ENCODE assay signal across 10 cellular contexts in genomic region chr11:44619931-44620725, GRCh38. TPM values are rescaled to one million over a fixed set of nuclear protein-coding genes. Genes with fewer than 3 reads are reported as not detected.
DNase-seq lines count a peak whose midpoint lies in the region; ATAC-seq and TF ChIP-seq lines count a peak whose summit lies in the region.
"Had no signal": no experiment of that assay in that cellular context is flagged by ENCODE, and none has a peak within 500 bp of the region (broad histone marks: within the 10 kb centered on the region; RNA-seq: fewer than 3 reads in every experiment).

No MANE protein-coding gene starts in this region.

- H3K9me3 Mint-ChIP-seq in stimulated activated naive CD8-positive, alpha-beta T cell treated with anti-CD3 and anti-CD28 coated beads, Interleukin-15, Interleukin-2, amounts not matched to agents 100 ng/mL and 50 ng/mL, for 24 hours, result no peaks in the 10 kb centered on the region
- H3K9me3 Mint-ChIP-seq in MCF 10A (ENCODE audit: unreplicated experiment), result no peaks in the 10 kb centered on the region
- H3K9me3 Mint-ChIP-seq in mesothelial cell of epicardium, result no peaks in the 10 kb centered on the region

- H3K27ac ChIP-seq in aorta (ENCODE audit: low read depth in 1 of 2, low read length in 2 of 2) (no peak overlapping the region), OCI-LY7 (ENCODE audit: low read depth, low read length, poor library complexity, severe bottlenecking) (no peak overlapping the region)
- H3K27ac ChIP-seq: hepatocyte had no signal

- no peak for TF ChIP-seq CTCF in MCF 10A (IDR thresholded peaks at IDR 0.05; ENCODE audit: unreplicated experiment)
- no peak for TF ChIP-seq CTCF in mesothelial cell of epicardium (IDR thresholded peaks at IDR 0.05; ENCODE audit: unreplicated experiment)
- TF ChIP-seq CTCF in OCI-LY7 (conservative IDR thresholded peaks at IDR 0.05; ENCODE audit: low read length), result no peak

- WGBS in aorta, 2 donors, result 89 to 95% methylated on average over 9 of the region's 9 CpGs

- CTCF ChIA-PET in MCF 10A (lab: Yijun Ruan, JAX), result interaction anchor here (0.7 to 6.2 kb wide), 12 partner anchors 8 to 309 kb away, joined by 3 to 36 read pairs (median 3); no protein-coding TSS in a partner anchor
- CTCF ChIA-PET in OCI-LY7 (lab: Charles Lee; ENCODE audit: unreplicated experiment), result no interaction called here

- peaks cover 54% of the 10 kb centered on the region for H3K4me1 Mint-ChIP-seq in stimulated activated naive CD8-positive, alpha-beta T cell treated with anti-CD3 and anti-CD28 coated beads, Interleukin-15, Interleukin-2, amounts not matched to agents 100 ng/mL and 50 ng/mL, for 24 hours (ENCODE audit: low read depth)
- no peaks in the 10 kb centered on the region for H3K4me1 Mint-ChIP-seq in MCF 10A (ENCODE audit: insufficient read depth, unreplicated experiment)
- H3K4me1 Mint-ChIP-seq in mesothelial cell of epicardium, result peaks cover 12% of the 10 kb centered on the region

- no peak overlapping the region for H3K4me2 ChIP-seq in OCI-LY7 (ENCODE audit: low read length)

- no peak overlapping the region for H2AFZ ChIP-seq in OCI-LY7 (ENCODE audit: low read length)
- H2AFZ ChIP-seq: hepatocyte had no signal

- ATAC-seq in stimulated activated naive CD8-positive, alpha-beta T cell treated with anti-CD3 and anti-CD28 coated beads, Interleukin-15, Interleukin-2, amounts not matched to agents 100 U/mL and 50 U/mL, for 24 hours, result no peak
- no peak for ATAC-seq in aorta (ENCODE audit: low FRiP score)

- intact Hi-C loops in MCF 10A (cut with micrococcal nuclease) (loop anchor here (5.0 kb wide), 2 partner anchors 107 to 333 kb away; partner anchors contain the start of gene TSPAN18), aorta (cut with DNase I) (loop anchor here (5.0 to 10.0 kb wide), 3 partner anchors 107 to 485 kb away; partner anchors contain the start of gene TSPAN18 (in 2 of the 2)), OCI-LY7 (cut with micrococcal nuclease; ENCODE audit: unreplicated experiment) (loop anchor here (5.0 to 10.0 kb wide), 2 partner anchors 272 to 335 kb away; no protein-coding TSS in a partner anchor)

- H3K4me3 ChIP-seq in aorta (ENCODE audit: low read length in 2 of 2) (no peak overlapping the region), OCI-LY7 (ENCODE audit: low read depth, low read length, poor library complexity, severe bottlenecking) (no peak overlapping the region)
- H3K4me3 ChIP-seq: hepatocyte had no signal

- H3K36me3 Mint-ChIP-seq in stimulated activated naive CD8-positive, alpha-beta T cell treated with anti-CD3 and anti-CD28 coated beads, Interleukin-15, Interleukin-2, amounts not matched to agents 100 ng/mL and 50 ng/mL, for 24 hours (ENCODE audit: low read depth), result peaks cover 58% of the 10 kb centered on the region
- H3K36me3 Mint-ChIP-seq in MCF 10A (ENCODE audit: insufficient read depth, unreplicated experiment) (peaks cover 34% of the 10 kb centered on the region), mesothelial cell of epicardium (no peaks in the 10 kb centered on the region)

- H3K27ac Mint-ChIP-seq in stimulated activated naive CD8-positive, alpha-beta T cell treated with anti-CD3 and anti-CD28 coated beads, Interleukin-15, Interleukin-2, amounts not matched to agents 100 ng/mL and 50 ng/mL, for 24 hours, result peak overlapping the region; percentile 52
- no peak overlapping the region for H3K27ac Mint-ChIP-seq in MCF 10A (ENCODE audit: low read depth, unreplicated experiment)
- no peak overlapping the region for H3K27ac Mint-ChIP-seq in mesothelial cell of epicardium
- H3K27ac Mint-ChIP-seq: progenitor cell of endocrine pancreas had no signal

- TSS peak; percentile 62 for BruUV-seq in MCF 10A (replicated peaks; lab: Mats Ljungman, UMichigan)
- no TSS peak for BruUV-seq in OCI-LY7 (replicated peaks; lab: Mats Ljungman, UMichigan)

- H3K36me3 ChIP-seq in aorta (ENCODE audit: control insufficient read depth in 1 of 2, insufficient read depth in 2 of 2, low read length in 1 of 2), result no peaks in the 10 kb centered on the region
- H3K36me3 ChIP-seq in OCI-LY7 (ENCODE audit: insufficient read depth, low read length), result no peaks in the 10 kb centered on the region

- H3K4me3 Mint-ChIP-seq in stimulated activated naive CD8-positive, alpha-beta T cell treated with anti-CD3 and anti-CD28 coated beads, Interleukin-15, Interleukin-2, amounts not matched to agents 100 ng/mL and 50 ng/mL, for 24 hours, result no peak overlapping the region
- H3K4me3 Mint-ChIP-seq in MCF 10A (ENCODE audit: unreplicated experiment) (no peak overlapping the region), mesothelial cell of epicardium (no peak overlapping the region)

- H3K27me3 Mint-ChIP-seq in stimulated activated naive CD8-positive, alpha-beta T cell treated with anti-CD3 and anti-CD28 coated beads, Interleukin-15, Interleukin-2, amounts not matched to agents 100 ng/mL and 50 ng/mL, for 24 hours, result no peaks in the 10 kb centered on the region
- H3K27me3 Mint-ChIP-seq in MCF 10A (ENCODE audit: insufficient read depth, unreplicated experiment) (no peaks in the 10 kb centered on the region), mesothelial cell of epicardium (ENCODE audit: low read depth) (no peaks in the 10 kb centered on the region)

- H3K27me3 ChIP-seq in aorta (ENCODE audit: control insufficient read depth in 1 of 2, insufficient read depth in 2 of 2, low read length in 1 of 2), result no peaks in the 10 kb centered on the region
- H3K27me3 ChIP-seq: hepatocyte had no signal

- H3K9me2 ChIP-seq in OCI-LY7 (ENCODE audit: insufficient read depth, low read length), result no peaks in the 10 kb centered on the region

- H3K9me3 ChIP-seq in aorta (ENCODE audit: control insufficient read depth, low read length) (no peaks in the 10 kb centered on the region), OCI-LY7 (ENCODE audit: low read length) (no peaks in the 10 kb centered on the region)

- no peaks in the 10 kb centered on the region for H3K79me2 ChIP-seq in OCI-LY7 (ENCODE audit: insufficient read depth, low read depth, low read length)
- H3K79me2 ChIP-seq: hepatocyte had no signal

- DNase-seq in stimulated activated naive CD8-positive, alpha-beta T cell treated with anti-CD3 and anti-CD28 coated beads, Interleukin-15, Interleukin-2, amounts not matched to agents 100 U/mL and 50 U/mL, for 24 hours, result no peak
- DNase-seq in MCF 10A (ENCODE audit: unreplicated experiment) (no peak), mesothelial cell of epicardium (ENCODE audit: low spot score in 2 of 2, unreplicated experiment in 2 of 2) (peak; percentile 17 to 35), aorta (peak; percentile 43 to 69), NCI-H2196 (lab: John Stamatoyannopoulos, UW; ENCODE audit: unreplicated experiment) (no peak), OCI-LY7 (ENCODE audit: low spot score) (no peak), NCI-H526 (lab: John Stamatoyannopoulos, UW) (no peak)

- H4K20me1 ChIP-seq in OCI-LY7 (ENCODE audit: insufficient read depth, low read length), result no peaks in the 10 kb centered on the region

- POLR2A ChIA-PET in MCF 10A (lab: Yijun Ruan, JAX), result interaction anchor here (0.7 kb wide), 1 partner anchor 53 kb away, joined by 4 read pairs; no protein-coding TSS in a partner anchor
- POLR2A ChIA-PET in OCI-LY7 (lab: Charles Lee), result no interaction called here

- H3K4me1 ChIP-seq in aorta (ENCODE audit: control insufficient read depth in 1 of 2, insufficient read depth in 2 of 2, low read length in 2 of 2), result no peaks in the 10 kb centered on the region
- peaks cover 6% of the 10 kb centered on the region for H3K4me1 ChIP-seq in OCI-LY7 (ENCODE audit: insufficient read depth, low read length, poor library complexity, severe bottlenecking)

RNA-seq across cellular contexts. Expression of gene CD82, which starts 54.7 kb away (rescaled TPM):
- total RNA-seq in MCF 10A (2022) (50.9 and 114 TPM in 2 replicates), mesothelial cell of epicardium (10.6 to 11.8 TPM (median 11.2 TPM) in 3 replicates), aorta (10 to 100 TPM; 44.1 to 64.6 TPM), OCI-LY7 (2022) (3.4 and 6.4 TPM in 2 replicates)
- polyA plus RNA-seq in aorta, result 10 to 100 TPM; 21.0 to 48.2 TPM
- total RNA-seq in OCI-LY7 (2014; rRNA removed; shearing (Covaris generic)), result 1.2 and 1.8 TPM in 2 replicates

Comparison
In these comparisons a context has a peak if more than half of its experiments do, and no peak if none do; other contexts are left out.
1. DNase-seq: peak in mesothelial cell of epicardium (2 of 2) and aorta (2 of 2); none in stimulated activated naive CD8-positive, alpha-beta T cell treated with anti-CD3 and anti-CD28 coated beads, Interleukin-15, Interleukin-2, amounts not matched to agents 100 U/mL and 50 U/mL, for 24 hours (single experiment), MCF 10A (single experiment), NCI-H2196 (single experiment), OCI-LY7 (single experiment) and NCI-H526 (0 of 2).